1 cellular context compared by ENCODE assay signal in genomic region chr20:480044-480443, GRCh38.
TF ChIP-seq lines count a peak whose summit lies in the region.

No MANE protein-coding gene starts in this region.

TF ChIP-seq in GM23338, 12 proteins besides CTCF, POLR2A, EP300 and RAD21 (continued from another document):
- TF ChIP-seq POLR2AphosphoS5 (IDR thresholded peaks at IDR 0.05; ENCODE audit: low read depth) (no peak), ZNF331 (CRISPR knock-in tag; IDR thresholded peaks at IDR 0.05; ENCODE audit: low read depth) (no peak), STAT1 (IDR thresholded peaks at IDR 0.05; ENCODE audit: unreplicated experiment) (no peak), NANOG (IDR thresholded peaks at IDR 0.05; ENCODE audit: borderline replicate concordance) (no peak)
- TF ChIP-seq, protein P1, sequence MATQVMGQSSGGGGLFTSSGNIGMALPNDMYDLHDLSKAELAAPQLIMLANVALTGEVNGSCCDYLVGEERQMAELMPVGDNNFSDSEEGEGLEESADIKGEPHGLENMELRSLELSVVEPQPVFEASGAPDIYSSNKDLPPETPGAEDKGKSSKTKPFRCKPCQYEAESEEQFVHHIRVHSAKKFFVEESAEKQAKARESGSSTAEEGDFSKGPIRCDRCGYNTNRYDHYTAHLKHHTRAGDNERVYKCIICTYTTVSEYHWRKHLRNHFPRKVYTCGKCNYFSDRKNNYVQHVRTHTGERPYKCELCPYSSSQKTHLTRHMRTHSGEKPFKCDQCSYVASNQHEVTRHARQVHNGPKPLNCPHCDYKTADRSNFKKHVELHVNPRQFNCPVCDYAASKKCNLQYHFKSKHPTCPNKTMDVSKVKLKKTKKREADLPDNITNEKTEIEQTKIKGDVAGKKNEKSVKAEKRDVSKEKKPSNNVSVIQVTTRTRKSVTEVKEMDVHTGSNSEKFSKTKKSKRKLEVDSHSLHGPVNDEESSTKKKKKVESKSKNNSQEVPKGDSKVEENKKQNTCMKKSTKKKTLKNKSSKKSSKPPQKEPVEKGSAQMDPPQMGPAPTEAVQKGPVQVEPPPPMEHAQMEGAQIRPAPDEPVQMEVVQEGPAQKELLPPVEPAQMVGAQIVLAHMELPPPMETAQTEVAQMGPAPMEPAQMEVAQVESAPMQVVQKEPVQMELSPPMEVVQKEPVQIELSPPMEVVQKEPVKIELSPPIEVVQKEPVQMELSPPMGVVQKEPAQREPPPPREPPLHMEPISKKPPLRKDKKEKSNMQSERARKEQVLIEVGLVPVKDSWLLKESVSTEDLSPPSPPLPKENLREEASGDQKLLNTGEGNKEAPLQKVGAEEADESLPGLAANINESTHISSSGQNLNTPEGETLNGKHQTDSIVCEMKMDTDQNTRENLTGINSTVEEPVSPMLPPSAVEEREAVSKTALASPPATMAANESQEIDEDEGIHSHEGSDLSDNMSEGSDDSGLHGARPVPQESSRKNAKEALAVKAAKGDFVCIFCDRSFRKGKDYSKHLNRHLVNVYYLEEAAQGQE (IDR thresholded peaks at IDR 0.05; ENCODE audit: unreplicated experiment): no peak
